Comparison of ENCODE assay signal across 3 cellular contexts in genomic region chr1:23276531-23276930, GRCh38.
TF ChIP-seq lines count a peak whose summit lies in the region.

No MANE protein-coding gene starts in this region.

TF ChIP-seq in A549, 52 proteins besides CTCF, POLR2A, EP300 and RAD21:
- TF ChIP-seq HOXB13 (CRISPR knock-in tag; IDR thresholded peaks at IDR 0.05; ENCODE audit: low read depth) (no peak), MAFK (IDR thresholded peaks at IDR 0.05; ENCODE audit: partially characterized antibody) (no peak), EHMT2 (IDR thresholded peaks at IDR 0.05; ENCODE audit: low read depth) (no peak), KDM5A (IDR thresholded peaks at IDR 0.05) (no peak), USF2 (IDR thresholded peaks at IDR 0.05) (no peak), JUN (IDR thresholded peaks at IDR 0.05) (no peak), ZFP36 (IDR thresholded peaks at IDR 0.05; ENCODE audit: borderline replicate concordance, partially characterized antibody) (no peak), GATA3 (IDR thresholded peaks at IDR 0.05; ENCODE audit: borderline replicate concordance) (no peak), RFX5 (IDR thresholded peaks at IDR 0.05) (no peak), MYC (IDR thresholded peaks at IDR 0.05; ENCODE audit: borderline replicate concordance, low read length) (no peak), ZC3H11A (IDR thresholded peaks at IDR 0.05) (no peak), HOXA7 (CRISPR knock-in tag; IDR thresholded peaks at IDR 0.05) (no peak), CHD4 (IDR thresholded peaks at IDR 0.05; ENCODE audit: borderline replicate concordance) (no peak), MAZ (IDR thresholded peaks at IDR 0.05; ENCODE audit: borderline replicate concordance, low read depth, low read length) (no peak), TFCP2L1 (CRISPR knock-in tag; IDR thresholded peaks at IDR 0.05) (no peak), PHF8 (IDR thresholded peaks at IDR 0.05; ENCODE audit: borderline replicate concordance, low read depth) (no peak), ESRRA (IDR thresholded peaks at IDR 0.05; ENCODE audit: borderline replicate concordance, low read length) (no peak)

TF ChIP-seq in IMR-90, 13 proteins besides CTCF, POLR2A, EP300 and RAD21:
- no peak for TF ChIP-seq NFE2L2 (IDR thresholded peaks at IDR 0.05; ENCODE audit: low read depth, low read length)
- TF ChIP-seq MAFK (IDR thresholded peaks at IDR 0.05; ENCODE audit: low read depth, low read length) = no peak
- TF ChIP-seq MXI1 (IDR thresholded peaks at IDR 0.05; ENCODE audit: borderline replicate concordance, low read depth, low read length) = no peak
- no peak for TF ChIP-seq FOS (IDR thresholded peaks at IDR 0.05; ENCODE audit: low read depth, low read length)
- no peak for TF ChIP-seq CEBPB (IDR thresholded peaks at IDR 0.05; ENCODE audit: low read depth, low read length)
- no peak for TF ChIP-seq RFX5 (IDR thresholded peaks at IDR 0.05; ENCODE audit: low read depth, low read length)
- TF ChIP-seq USF2 (IDR thresholded peaks at IDR 0.05; ENCODE audit: low read depth, low read length) = no peak
- no peak for TF ChIP-seq CHD1 (IDR thresholded peaks at IDR 0.05; ENCODE audit: low read depth, low read length)
- no peak for TF ChIP-seq ELK1 (IDR thresholded peaks at IDR 0.05; ENCODE audit: borderline replicate concordance, low read depth, low read length)

TF ChIP-seq in SK-N-SH, 30 proteins besides CTCF, POLR2A, EP300 and RAD21:
- no peak for TF ChIP-seq PBX3 (IDR thresholded peaks at IDR 0.05)
- no peak for TF ChIP-seq TAF1 (IDR thresholded peaks at IDR 0.05; ENCODE audit: borderline replicate concordance, low read depth, low read length)
- TF ChIP-seq TEAD4 (IDR thresholded peaks at IDR 0.05; ENCODE audit: borderline replicate concordance, insufficient read depth) = no peak
- TF ChIP-seq GABPA (IDR thresholded peaks at IDR 0.05; ENCODE audit: low read depth) = no peak
- no peak for TF ChIP-seq MEF2A (IDR thresholded peaks at IDR 0.05; ENCODE audit: borderline replicate concordance, low read depth)
- no peak for TF ChIP-seq REST (IDR thresholded peaks at IDR 0.05; ENCODE audit: low read depth, low read length)
- TF ChIP-seq FOSL2 (IDR thresholded peaks at IDR 0.05; ENCODE audit: borderline replicate concordance, low read depth) = no peak
- TF ChIP-seq RXRA (IDR thresholded peaks at IDR 0.05; ENCODE audit: borderline replicate concordance, low read depth) = no peak
- TF ChIP-seq ZBTB33 (IDR thresholded peaks at IDR 0.05; ENCODE audit: borderline replicate concordance, low read depth) = no peak
- no peak for TF ChIP-seq NRF1 (IDR thresholded peaks at IDR 0.05; ENCODE audit: low read depth, low read length)
- no peak for TF ChIP-seq POLR2AphosphoS5 (IDR thresholded peaks at IDR 0.05; ENCODE audit: low read depth, low read length)
- no peak for TF ChIP-seq GATA2 (CRISPR knock-in tag; IDR thresholded peaks at IDR 0.05)
- TF ChIP-seq FOXJ3 (CRISPR knock-in tag; IDR thresholded peaks at IDR 0.05) = no peak
- TF ChIP-seq IRF3 (IDR thresholded peaks at IDR 0.05; ENCODE audit: low read depth, low read length) = no peak
